In genomic region chr5:30347858-30348257, GRCh38 we compare ENCODE assay signal across 6 cellular contexts.
"Had no signal": no experiment of that assay in that cellular context is flagged by ENCODE, and none has a peak within 500 bp of the region (broad histone marks: within the 10 kb centered on the region; RNA-seq: fewer than 3 reads in every experiment).

No MANE protein-coding gene starts in this region.

- H3K27ac ChIP-seq: GM23248 had no signal

- ATAC-seq: K562 had no signal

- DNase-seq: GM23248, GOT3, H9, HCEC 1CT, IMR-90 had no signal

- H2AFZ ChIP-seq: GM23248 had no signal

- H3K4me3 ChIP-seq: GM23248, K562 had no signal

- H3K9ac ChIP-seq: GM23248 had no signal
